ENCODE assay signal across 20 cellular contexts in the genomic region with DNA sequence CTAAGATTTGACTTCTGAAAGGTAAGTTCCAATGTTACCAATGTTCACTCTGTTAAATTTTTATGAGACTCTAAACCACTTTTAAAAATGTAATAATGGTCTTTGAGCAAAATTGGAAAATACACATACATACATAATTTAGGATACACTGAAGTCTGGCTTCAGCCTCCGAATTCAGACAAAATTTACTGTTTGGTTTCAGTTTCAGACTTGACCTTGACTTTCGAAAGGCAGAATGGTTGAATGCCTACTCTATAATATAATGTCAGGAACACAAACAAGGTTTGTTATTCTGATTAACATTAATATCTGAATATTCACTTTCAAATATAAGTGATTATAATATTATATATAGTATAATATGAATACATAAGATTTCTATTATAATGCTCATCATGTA.
"Had no signal": no experiment of that assay in that cellular context is flagged by ENCODE, and none has a peak within 500 bp of the region (broad histone marks: within the 10 kb centered on the region; RNA-seq: fewer than 3 reads in every experiment).

No MANE protein-coding gene starts in this region.

- DNase-seq: activated CD4-positive, alpha-beta T cell treated with anti-CD3 and anti-CD28 coated beads, Interleukin-2, amount 50 U/mL, for 1 hour; activated CD8-positive, alpha-beta memory T cell treated with anti-CD3 and anti-CD28 coated beads for 24 hours; activated naive CD4-positive, alpha-beta T cell; activated T-cell treated with anti-CD3 and anti-CD28 coated beads for 4 hours; anterior cingulate cortex; brain microvascular endothelial cell; cerebellar nuclear complex; dermis blood vessel endothelial cell; effector memory CD8-positive, alpha-beta T cell; heart right ventricle; left colon; lower lobe of right lung; midbrain; stimulated activated CD4-positive, alpha-beta T cell treated with anti-CD3 and anti-CD28 coated beads, Interleukin-1b, Interleukin-23, amount 100 ng/mL, for 48 hours; stimulated activated naive CD8-positive, alpha-beta T cell treated with anti-CD3 and anti-CD28 coated beads, Interleukin-15, amount 100 ng/mL, for 72 hours; upper lobe of right lung had no signal

- H3K27ac Mint-ChIP-seq: neural progenitor cell; stimulated activated naive CD8-positive, alpha-beta T cell treated with anti-CD3 and anti-CD28 coated beads, Interleukin-15, amount 100 ng/mL, for 72 hours had no signal

- H3K4me2 ChIP-seq: neural progenitor cell had no signal

- H3K27ac ChIP-seq: brain microvascular endothelial cell, epithelial cell of prostate, gastroesophageal sphincter, heart right ventricle, lower lobe of right lung, neural progenitor cell, upper lobe of right lung had no signal

- H3K9me3 ChIP-seq: gastroesophageal sphincter, heart right ventricle, lower lobe of right lung, upper lobe of right lung had no signal

- H3K36me3 Mint-ChIP-seq: neural progenitor cell had no signal

- ATAC-seq: effector memory CD8-positive, alpha-beta T cell; gastroesophageal sphincter; heart right ventricle; left colon; lower lobe of right lung; sciatic nerve; stimulated activated naive CD8-positive, alpha-beta T cell treated with anti-CD3 and anti-CD28 coated beads, Interleukin-15, amount 100 ng/mL, for 72 hours; upper lobe of right lung had no signal

- H2AFZ ChIP-seq: neural progenitor cell had no signal

- H3K9me3 Mint-ChIP-seq: effector memory CD8-positive, alpha-beta T cell; neural progenitor cell; stimulated activated naive CD8-positive, alpha-beta T cell treated with anti-CD3 and anti-CD28 coated beads, Interleukin-15, amount 100 ng/mL, for 72 hours had no signal

- H3K27me3 Mint-ChIP-seq: effector memory CD8-positive, alpha-beta T cell; stimulated activated naive CD8-positive, alpha-beta T cell treated with anti-CD3 and anti-CD28 coated beads, Interleukin-15, amount 100 ng/mL, for 72 hours had no signal

- H3K4me1 ChIP-seq: gastroesophageal sphincter, lower lobe of right lung, neural progenitor cell, upper lobe of right lung had no signal

- H3K27me3 ChIP-seq: brain microvascular endothelial cell, gastroesophageal sphincter, neural progenitor cell, upper lobe of right lung had no signal

- H3K36me3 ChIP-seq: brain microvascular endothelial cell, gastroesophageal sphincter, heart right ventricle, lower lobe of right lung, neural progenitor cell, upper lobe of right lung had no signal

- H3K4me3 ChIP-seq: gastroesophageal sphincter, heart right ventricle, lower lobe of right lung, neural progenitor cell, upper lobe of right lung had no signal

- H3K4me3 Mint-ChIP-seq: neural progenitor cell; stimulated activated naive CD8-positive, alpha-beta T cell treated with anti-CD3 and anti-CD28 coated beads, Interleukin-15, amount 100 ng/mL, for 72 hours had no signal
